Comparison of ENCODE assay signal across 1 cellular context in the genomic region with DNA sequence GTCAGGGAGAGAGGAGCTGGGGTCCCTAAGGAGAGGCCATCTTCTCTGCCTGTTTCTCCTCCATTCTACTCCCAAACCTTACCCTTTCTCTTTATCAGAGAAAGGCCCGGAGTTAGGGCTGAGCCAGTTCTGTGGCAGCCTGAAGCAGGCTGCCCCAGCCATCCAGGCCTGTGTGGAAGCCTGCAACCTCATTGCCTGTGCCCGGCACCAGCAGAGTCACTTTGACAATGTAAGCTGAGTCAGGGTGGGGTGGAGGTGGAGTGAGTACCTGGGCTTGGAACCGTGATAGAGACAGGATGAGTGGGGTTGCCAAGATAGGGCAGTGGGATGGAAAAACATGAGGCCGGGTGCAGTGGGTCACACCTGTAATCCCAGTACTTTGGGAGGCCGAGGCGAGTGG.
TF ChIP-seq lines count a peak whose summit lies in the region.

No MANE protein-coding gene starts in this region.

TF ChIP-seq in WTC11, 78 proteins besides CTCF, POLR2A, EP300 and RAD21 (continued from another document):
- TF ChIP-seq, protein P1, sequence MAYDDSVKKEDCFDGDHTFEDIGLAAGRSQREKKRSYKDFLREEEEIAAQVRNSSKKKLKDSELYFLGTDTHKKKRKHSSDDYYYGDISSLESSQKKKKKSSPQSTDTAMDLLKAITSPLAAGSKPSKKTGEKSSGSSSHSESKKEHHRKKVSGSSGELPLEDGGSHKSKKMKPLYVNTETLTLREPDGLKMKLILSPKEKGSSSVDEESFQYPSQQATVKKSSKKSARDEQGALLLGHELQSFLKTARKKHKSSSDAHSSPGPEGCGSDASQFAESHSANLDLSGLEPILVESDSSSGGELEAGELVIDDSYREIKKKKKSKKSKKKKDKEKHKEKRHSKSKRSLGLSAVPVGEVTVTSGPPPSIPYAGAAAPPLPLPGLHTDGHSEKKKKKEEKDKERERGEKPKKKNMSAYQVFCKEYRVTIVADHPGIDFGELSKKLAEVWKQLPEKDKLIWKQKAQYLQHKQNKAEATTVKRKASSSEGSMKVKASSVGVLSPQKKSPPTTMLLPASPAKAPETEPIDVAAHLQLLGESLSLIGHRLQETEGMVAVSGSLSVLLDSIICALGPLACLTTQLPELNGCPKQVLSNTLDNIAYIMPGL (CRISPR knock-in tag; IDR thresholded peaks at IDR 0.05), result no peak
- TF ChIP-seq, protein P2, sequence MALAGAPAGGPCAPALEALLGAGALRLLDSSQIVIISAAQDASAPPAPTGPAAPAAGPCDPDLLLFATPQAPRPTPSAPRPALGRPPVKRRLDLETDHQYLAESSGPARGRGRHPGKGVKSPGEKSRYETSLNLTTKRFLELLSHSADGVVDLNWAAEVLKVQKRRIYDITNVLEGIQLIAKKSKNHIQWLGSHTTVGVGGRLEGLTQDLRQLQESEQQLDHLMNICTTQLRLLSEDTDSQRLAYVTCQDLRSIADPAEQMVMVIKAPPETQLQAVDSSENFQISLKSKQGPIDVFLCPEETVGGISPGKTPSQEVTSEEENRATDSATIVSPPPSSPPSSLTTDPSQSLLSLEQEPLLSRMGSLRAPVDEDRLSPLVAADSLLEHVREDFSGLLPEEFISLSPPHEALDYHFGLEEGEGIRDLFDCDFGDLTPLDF (CRISPR knock-in tag; IDR thresholded peaks at IDR 0.05), result no peak
- TF ChIP-seq ZNF317 (CRISPR knock-in tag; IDR thresholded peaks at IDR 0.05; ENCODE audit: borderline replicate concordance, low read depth) (no peak), NFE2L1 (CRISPR knock-in tag; IDR thresholded peaks at IDR 0.05) (no peak), PRRX2 (CRISPR knock-in tag; IDR thresholded peaks at IDR 0.05) (no peak), MYBL2 (CRISPR knock-in tag; IDR thresholded peaks at IDR 0.05) (no peak), ESRRA (CRISPR knock-in tag; IDR thresholded peaks at IDR 0.05; ENCODE audit: borderline replicate concordance) (no peak)
